1 cellular context compared by ENCODE assay signal in the genomic region with DNA sequence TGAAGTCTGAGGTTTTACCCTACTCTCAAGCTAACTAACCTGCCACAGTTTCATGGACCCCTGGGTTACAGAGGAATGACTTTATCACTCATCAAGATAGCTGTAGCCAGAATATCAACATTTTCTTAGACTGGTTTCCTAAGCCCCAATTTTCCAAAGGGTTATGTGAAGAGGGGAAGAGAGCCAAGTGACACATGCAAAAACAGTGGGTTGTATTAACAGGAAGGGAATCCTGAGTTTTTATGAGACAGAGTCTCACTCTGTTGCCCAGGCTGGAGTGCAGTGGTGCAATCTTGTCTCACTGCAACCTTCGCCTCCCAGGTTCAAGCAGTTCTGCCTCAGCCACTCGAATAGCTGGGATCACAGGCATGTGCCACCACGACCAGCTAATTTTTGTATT.
TF ChIP-seq lines count a peak whose summit lies in the region.

No MANE protein-coding gene starts in this region.

TF ChIP-seq in endothelial cell of umbilical vein, 7 proteins besides CTCF, POLR2A, EP300 and RAD21:
- TF ChIP-seq EZH2 (IDR thresholded peaks at IDR 0.05; ENCODE audit: borderline replicate concordance, low read depth, low read length, severe bottlenecking), result no peak
